ENCODE assay signal across 32 cellular contexts in genomic region chr4:7689773-7690693, GRCh38.
"Had no signal": no experiment of that assay in that cellular context is flagged by ENCODE, and none has a peak within 500 bp of the region (broad histone marks: within the 10 kb centered on the region; RNA-seq: fewer than 3 reads in every experiment).

No MANE protein-coding gene starts in this region.

- H3K9ac ChIP-seq: SK-N-SH had no signal

- H3K27ac ChIP-seq: ascending aorta, Peyer's patch, SJSA1 had no signal

- H3K4me3 Mint-ChIP-seq: activated CD4-positive, alpha-beta T cell treated with anti-CD3 and anti-CD28 coated beads, Interleukin-2, amount 10 ng/mL, durations not matched to agents 7 days and 5 days; activated CD8-positive, alpha-beta T cell treated with anti-CD3 and anti-CD28 coated beads, Interleukin-2, amount 10 ng/mL, durations not matched to agents 7 days and 5 days; activated naive CD4-positive, alpha-beta T cell treated with anti-CD3 and anti-CD28 coated beads, Interleukin-2, amount 50 U/mL, for 24 hours; activated naive CD8-positive, alpha-beta T cell treated with anti-CD3 and anti-CD28 coated beads, Interleukin-2, amount 10 ng/mL, durations not matched to agents 7 days and 5 days; activated T-cell treated with anti-CD3 and anti-CD28 coated beads, Interleukin-2, amount 50 U/mL, for 24 hours; T-helper 1 cell treated with Interleukin-12 subunit alpha and Interleukin-12 subunit beta and Interleukin-4 antibody, amounts not matched to agents 30 μg/mL and 1 μg/mL, for 36 hours; T-helper 2 cell treated with Interferon-gamma antibody and Interleukin-4, amounts not matched to agents 5 μg/mL and 100 μg/mL, for 36 hours had no signal

- ATAC-seq: activated CD8-positive, alpha-beta T cell treated with anti-CD3 and anti-CD28 coated beads, Interleukin-2, amount 10 ng/mL, durations not matched to agents 7 days and 5 days; PC-3 had no signal

- H3K9me3 ChIP-seq: ascending aorta, MG63, Peyer's patch, SJSA1, SK-N-SH had no signal

- H3K4me1 ChIP-seq: ascending aorta, Peyer's patch, SJSA1 had no signal

- H3K4me3 ChIP-seq: ascending aorta, MG63, Peyer's patch, SJSA1 had no signal

- H3K36me3 Mint-ChIP-seq: activated naive CD4-positive, alpha-beta T cell treated with anti-CD3 and anti-CD28 coated beads, Interleukin-2, amount 50 U/mL, for 24 hours; activated naive CD8-positive, alpha-beta T cell treated with anti-CD3 and anti-CD28 coated beads, Interleukin-2, amount 10 ng/mL, durations not matched to agents 7 days and 5 days had no signal

- H3K27me3 Mint-ChIP-seq: activated CD4-positive, alpha-beta T cell treated with anti-CD3 and anti-CD28 coated beads, Interleukin-2, amount 10 ng/mL, durations not matched to agents 7 days and 5 days; activated naive CD4-positive, alpha-beta T cell treated with anti-CD3 and anti-CD28 coated beads, Interleukin-2, amount 50 U/mL, for 24 hours; activated naive CD8-positive, alpha-beta T cell treated with anti-CD3 and anti-CD28 coated beads, Interleukin-2, amount 10 ng/mL, durations not matched to agents 7 days and 5 days; activated T-cell treated with anti-CD3 and anti-CD28 coated beads, Interleukin-2, amount 50 U/mL, for 24 hours had no signal

- H3K9me3 Mint-ChIP-seq: activated CD4-positive, alpha-beta T cell treated with anti-CD3 and anti-CD28 coated beads, Interleukin-2, amount 10 ng/mL, durations not matched to agents 7 days and 5 days; activated naive CD4-positive, alpha-beta T cell treated with anti-CD3 and anti-CD28 coated beads, Interleukin-2, amount 50 U/mL, for 24 hours; activated naive CD8-positive, alpha-beta T cell treated with anti-CD3 and anti-CD28 coated beads, Interleukin-2, amount 10 ng/mL, durations not matched to agents 7 days and 5 days; activated T-cell treated with anti-CD3 and anti-CD28 coated beads, Interleukin-2, amount 50 U/mL, for 24 hours; activated T-helper 2 cell treated with anti-CD3 and anti-CD28 coated beads, Interferon-gamma antibody, Interleukin-2, Interleukin-4, amounts not matched to agents 10 μg/mL and 5 μg/mL and 100 μg/mL, durations not matched to agents 14 hours and 24 hours and 36 hours; T-helper 1 cell treated with Interleukin-12 subunit alpha and Interleukin-12 subunit beta and Interleukin-4 antibody, amounts not matched to agents 30 μg/mL and 1 μg/mL, for 36 hours; T-helper 2 cell treated with Interferon-gamma antibody and Interleukin-4, amounts not matched to agents 5 μg/mL and 100 μg/mL, for 36 hours had no signal

- H3K4me1 Mint-ChIP-seq: activated CD4-positive, alpha-beta T cell treated with anti-CD3 and anti-CD28 coated beads, Interleukin-2, amount 10 ng/mL, durations not matched to agents 7 days and 5 days; activated naive CD4-positive, alpha-beta T cell treated with anti-CD3 and anti-CD28 coated beads, Interleukin-2, amount 50 U/mL, for 24 hours; activated naive CD8-positive, alpha-beta T cell treated with anti-CD3 and anti-CD28 coated beads, Interleukin-2, amount 10 ng/mL, durations not matched to agents 7 days and 5 days had no signal

- H3K27me3 ChIP-seq: ascending aorta, MG63, Peyer's patch had no signal

- FAIRE-seq: TTC549 had no signal

- DNase-seq: activated CD4-positive, alpha-beta T cell treated with anti-CD3 and anti-CD28 coated beads, Interleukin-2, amount 10 ng/mL, durations not matched to agents 7 days and 5 days; activated CD4-positive, alpha-beta T cell treated with anti-CD3 and anti-CD28 coated beads, Interleukin-2, amount 50 U/mL, for 48 hours; activated CD8-positive, alpha-beta T cell treated with anti-CD3 and anti-CD28 coated beads, Interleukin-2, amount 10 ng/mL, durations not matched to agents 7 days and 5 days; activated gamma-delta T cell; activated naive CD4-positive, alpha-beta T cell treated with Interleukin-2 at 50 U/mL for 16 hours; activated naive CD8-positive, alpha-beta T cell treated with anti-CD3 and anti-CD28 coated beads, Interleukin-2, amount 10 ng/mL, durations not matched to agents 7 days and 5 days; activated T-cell treated with anti-CD3 and anti-CD28 coated beads, Interleukin-2, amount 50 U/mL, for 24 hours; amygdala; caudate nucleus; cerebellar nuclear complex; Kasumi-1; MG63; NCI-H1048; NCI-H1105 treated with DMSO at 0.1 percent for 48 hours; NCI-H1436; NCI-H1694; NCI-H1930; NCI-H2081 treated with DMSO at 0.1 percent for 48 hours; NCI-H345; NCI-H524 treated with DMSO at 0.1 percent for 48 hours; PC-3; Peyer's patch; RPMI8226; SHP77 treated with DMSO at 0.1 percent for 48 hours; SK-N-SH had no signal

- H3K36me3 ChIP-seq: ascending aorta, MG63, Peyer's patch, SJSA1 had no signal

- H3K4me2 ChIP-seq: SK-N-SH had no signal

- H3K27ac Mint-ChIP-seq: activated CD4-positive, alpha-beta T cell treated with anti-CD3 and anti-CD28 coated beads, Interleukin-2, amount 10 ng/mL, durations not matched to agents 7 days and 5 days; activated CD8-positive, alpha-beta T cell treated with anti-CD3 and anti-CD28 coated beads, Interleukin-2, amount 10 ng/mL, durations not matched to agents 7 days and 5 days; activated naive CD4-positive, alpha-beta T cell treated with anti-CD3 and anti-CD28 coated beads, Interleukin-2, amount 50 U/mL, for 24 hours; activated naive CD8-positive, alpha-beta T cell treated with anti-CD3 and anti-CD28 coated beads, Interleukin-2, amount 10 ng/mL, durations not matched to agents 7 days and 5 days; activated T-cell treated with anti-CD3 and anti-CD28 coated beads, Interleukin-2, amount 50 U/mL, for 24 hours; activated T-helper 2 cell treated with anti-CD3 and anti-CD28 coated beads, Interferon-gamma antibody, Interleukin-2, Interleukin-4, amounts not matched to agents 10 μg/mL and 5 μg/mL and 100 μg/mL, durations not matched to agents 14 hours and 24 hours and 36 hours; T-helper 1 cell treated with Interleukin-12 subunit alpha and Interleukin-12 subunit beta and Interleukin-4 antibody, amounts not matched to agents 30 μg/mL and 1 μg/mL, for 36 hours; T-helper 2 cell treated with Interferon-gamma antibody and Interleukin-4, amounts not matched to agents 5 μg/mL and 100 μg/mL, for 36 hours had no signal
